Comparison of ENCODE assay signal across 1 cellular context in the genomic region with DNA sequence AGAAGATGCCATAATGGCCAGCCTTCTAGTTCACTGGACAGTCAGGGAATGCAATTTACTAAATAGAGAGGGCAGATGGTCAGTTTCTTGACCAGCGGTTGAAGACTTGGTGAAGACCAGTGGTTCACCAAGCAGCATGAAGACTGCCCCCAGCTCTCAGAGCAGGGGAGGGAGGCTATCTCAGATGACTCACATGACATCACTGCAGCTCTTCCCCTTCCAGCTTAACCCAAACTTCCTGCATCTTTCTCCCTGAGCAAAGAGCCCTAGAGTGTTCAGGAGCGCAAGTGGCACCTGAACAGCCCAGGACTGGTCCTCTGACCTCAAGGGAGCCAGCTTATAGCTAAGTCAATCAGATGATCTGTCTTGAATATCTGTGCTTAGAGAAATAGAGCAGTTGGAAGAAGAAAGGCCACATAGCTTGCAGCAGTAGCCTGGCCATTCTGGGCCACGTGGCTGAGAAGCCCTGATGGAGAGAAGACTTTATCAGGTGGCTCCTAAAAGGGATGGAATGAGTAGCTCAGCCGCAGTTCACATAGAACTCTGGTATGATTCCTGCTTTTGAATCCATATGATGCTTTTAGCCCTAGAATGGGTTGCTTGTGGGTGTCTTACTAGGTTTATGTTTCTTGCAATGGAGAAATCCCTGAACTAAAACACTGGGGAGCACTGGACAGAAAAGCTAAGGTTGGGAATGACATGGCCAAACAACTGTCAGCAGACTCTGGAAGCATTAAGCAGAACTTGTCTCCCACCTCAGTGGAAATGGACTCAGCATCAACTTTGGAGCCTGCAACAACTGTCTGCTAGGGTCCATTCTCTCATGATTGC.
TF ChIP-seq lines count a peak whose summit lies in the region.

No MANE protein-coding gene starts in this region.

TF ChIP-seq in K562, 482 proteins besides CTCF, POLR2A, EP300 and RAD21 (continued from another document and continues in another):
- TF ChIP-seq, protein P1, sequence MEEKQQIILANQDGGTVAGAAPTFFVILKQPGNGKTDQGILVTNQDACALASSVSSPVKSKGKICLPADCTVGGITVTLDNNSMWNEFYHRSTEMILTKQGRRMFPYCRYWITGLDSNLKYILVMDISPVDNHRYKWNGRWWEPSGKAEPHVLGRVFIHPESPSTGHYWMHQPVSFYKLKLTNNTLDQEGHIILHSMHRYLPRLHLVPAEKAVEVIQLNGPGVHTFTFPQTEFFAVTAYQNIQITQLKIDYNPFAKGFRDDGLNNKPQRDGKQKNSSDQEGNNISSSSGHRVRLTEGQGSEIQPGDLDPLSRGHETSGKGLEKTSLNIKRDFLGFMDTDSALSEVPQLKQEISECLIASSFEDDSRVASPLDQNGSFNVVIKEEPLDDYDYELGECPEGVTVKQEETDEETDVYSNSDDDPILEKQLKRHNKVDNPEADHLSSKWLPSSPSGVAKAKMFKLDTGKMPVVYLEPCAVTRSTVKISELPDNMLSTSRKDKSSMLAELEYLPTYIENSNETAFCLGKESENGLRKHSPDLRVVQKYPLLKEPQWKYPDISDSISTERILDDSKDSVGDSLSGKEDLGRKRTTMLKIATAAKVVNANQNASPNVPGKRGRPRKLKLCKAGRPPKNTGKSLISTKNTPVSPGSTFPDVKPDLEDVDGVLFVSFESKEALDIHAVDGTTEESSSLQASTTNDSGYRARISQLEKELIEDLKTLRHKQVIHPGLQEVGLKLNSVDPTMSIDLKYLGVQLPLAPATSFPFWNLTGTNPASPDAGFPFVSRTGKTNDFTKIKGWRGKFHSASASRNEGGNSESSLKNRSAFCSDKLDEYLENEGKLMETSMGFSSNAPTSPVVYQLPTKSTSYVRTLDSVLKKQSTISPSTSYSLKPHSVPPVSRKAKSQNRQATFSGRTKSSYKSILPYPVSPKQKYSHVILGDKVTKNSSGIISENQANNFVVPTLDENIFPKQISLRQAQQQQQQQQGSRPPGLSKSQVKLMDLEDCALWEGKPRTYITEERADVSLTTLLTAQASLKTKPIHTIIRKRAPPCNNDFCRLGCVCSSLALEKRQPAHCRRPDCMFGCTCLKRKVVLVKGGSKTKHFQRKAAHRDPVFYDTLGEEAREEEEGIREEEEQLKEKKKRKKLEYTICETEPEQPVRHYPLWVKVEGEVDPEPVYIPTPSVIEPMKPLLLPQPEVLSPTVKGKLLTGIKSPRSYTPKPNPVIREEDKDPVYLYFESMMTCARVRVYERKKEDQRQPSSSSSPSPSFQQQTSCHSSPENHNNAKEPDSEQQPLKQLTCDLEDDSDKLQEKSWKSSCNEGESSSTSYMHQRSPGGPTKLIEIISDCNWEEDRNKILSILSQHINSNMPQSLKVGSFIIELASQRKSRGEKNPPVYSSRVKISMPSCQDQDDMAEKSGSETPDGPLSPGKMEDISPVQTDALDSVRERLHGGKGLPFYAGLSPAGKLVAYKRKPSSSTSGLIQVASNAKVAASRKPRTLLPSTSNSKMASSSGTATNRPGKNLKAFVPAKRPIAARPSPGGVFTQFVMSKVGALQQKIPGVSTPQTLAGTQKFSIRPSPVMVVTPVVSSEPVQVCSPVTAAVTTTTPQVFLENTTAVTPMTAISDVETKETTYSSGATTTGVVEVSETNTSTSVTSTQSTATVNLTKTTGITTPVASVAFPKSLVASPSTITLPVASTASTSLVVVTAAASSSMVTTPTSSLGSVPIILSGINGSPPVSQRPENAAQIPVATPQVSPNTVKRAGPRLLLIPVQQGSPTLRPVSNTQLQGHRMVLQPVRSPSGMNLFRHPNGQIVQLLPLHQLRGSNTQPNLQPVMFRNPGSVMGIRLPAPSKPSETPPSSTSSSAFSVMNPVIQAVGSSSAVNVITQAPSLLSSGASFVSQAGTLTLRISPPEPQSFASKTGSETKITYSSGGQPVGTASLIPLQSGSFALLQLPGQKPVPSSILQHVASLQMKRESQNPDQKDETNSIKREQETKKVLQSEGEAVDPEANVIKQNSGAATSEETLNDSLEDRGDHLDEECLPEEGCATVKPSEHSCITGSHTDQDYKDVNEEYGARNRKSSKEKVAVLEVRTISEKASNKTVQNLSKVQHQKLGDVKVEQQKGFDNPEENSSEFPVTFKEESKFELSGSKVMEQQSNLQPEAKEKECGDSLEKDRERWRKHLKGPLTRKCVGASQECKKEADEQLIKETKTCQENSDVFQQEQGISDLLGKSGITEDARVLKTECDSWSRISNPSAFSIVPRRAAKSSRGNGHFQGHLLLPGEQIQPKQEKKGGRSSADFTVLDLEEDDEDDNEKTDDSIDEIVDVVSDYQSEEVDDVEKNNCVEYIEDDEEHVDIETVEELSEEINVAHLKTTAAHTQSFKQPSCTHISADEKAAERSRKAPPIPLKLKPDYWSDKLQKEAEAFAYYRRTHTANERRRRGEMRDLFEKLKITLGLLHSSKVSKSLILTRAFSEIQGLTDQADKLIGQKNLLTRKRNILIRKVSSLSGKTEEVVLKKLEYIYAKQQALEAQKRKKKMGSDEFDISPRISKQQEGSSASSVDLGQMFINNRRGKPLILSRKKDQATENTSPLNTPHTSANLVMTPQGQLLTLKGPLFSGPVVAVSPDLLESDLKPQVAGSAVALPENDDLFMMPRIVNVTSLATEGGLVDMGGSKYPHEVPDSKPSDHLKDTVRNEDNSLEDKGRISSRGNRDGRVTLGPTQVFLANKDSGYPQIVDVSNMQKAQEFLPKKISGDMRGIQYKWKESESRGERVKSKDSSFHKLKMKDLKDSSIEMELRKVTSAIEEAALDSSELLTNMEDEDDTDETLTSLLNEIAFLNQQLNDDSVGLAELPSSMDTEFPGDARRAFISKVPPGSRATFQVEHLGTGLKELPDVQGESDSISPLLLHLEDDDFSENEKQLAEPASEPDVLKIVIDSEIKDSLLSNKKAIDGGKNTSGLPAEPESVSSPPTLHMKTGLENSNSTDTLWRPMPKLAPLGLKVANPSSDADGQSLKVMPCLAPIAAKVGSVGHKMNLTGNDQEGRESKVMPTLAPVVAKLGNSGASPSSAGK (IDR thresholded peaks at IDR 0.05) = peak; percentile 57
- no peak for TF ChIP-seq ATF1 (CRISPR knock-in tag; IDR thresholded peaks at IDR 0.05)
- TF ChIP-seq ATF1 (tag; IDR thresholded peaks at IDR 0.05) = 0 out of 2 replicates have a peak, but pooled peaks have one; percentile 29
- TF ChIP-seq ELF4 (CRISPR knock-in tag; IDR thresholded peaks at IDR 0.05) = peak; percentile 13; the same call in 1 of the 2 replicates
- TF ChIP-seq FOXK2 (conservative IDR thresholded peaks at IDR 0.05 in 1 of 2, IDR thresholded peaks at IDR 0.05 in 1 of 2; ENCODE audit: low read depth in 2 of 2) = no peak
- 0 out of 2 replicates have a peak, but pooled peaks have one; percentile 40 for TF ChIP-seq ZNF589 (CRISPR knock-in tag; IDR thresholded peaks at IDR 0.05; ENCODE audit: low read depth)
- 0 out of 4 replicates have a peak, but pooled peaks of 1 of the 2 experiments have one; percentile 14 for TF ChIP-seq RCOR1 (IDR thresholded peaks at IDR 0.05; ENCODE audit: borderline replicate concordance in 1 of 2, low read depth in 2 of 2, low read length in 2 of 2)
- TF ChIP-seq STAT5B (CRISPR knock-in tag; IDR thresholded peaks at IDR 0.05) = no peak
- peak; percentile 84 for TF ChIP-seq FOSL1 (tag; conservative IDR thresholded peaks at IDR 0.05)
- TF ChIP-seq RBFOX2 (IDR thresholded peaks at IDR 0.05; ENCODE audit: low read depth, low read length) = no peak
- no peak for TF ChIP-seq ARID3B (CRISPR knock-in tag; IDR thresholded peaks at IDR 0.05; ENCODE audit: borderline replicate concordance)
- TF ChIP-seq ZNF24 (IDR thresholded peaks at IDR 0.05) = no peak
- no peak for TF ChIP-seq TCF3 (CRISPR knock-in tag; IDR thresholded peaks at IDR 0.05)
- TF ChIP-seq ELF1 (tag; IDR thresholded peaks at IDR 0.05) = no peak
- TF ChIP-seq, protein P2, sequence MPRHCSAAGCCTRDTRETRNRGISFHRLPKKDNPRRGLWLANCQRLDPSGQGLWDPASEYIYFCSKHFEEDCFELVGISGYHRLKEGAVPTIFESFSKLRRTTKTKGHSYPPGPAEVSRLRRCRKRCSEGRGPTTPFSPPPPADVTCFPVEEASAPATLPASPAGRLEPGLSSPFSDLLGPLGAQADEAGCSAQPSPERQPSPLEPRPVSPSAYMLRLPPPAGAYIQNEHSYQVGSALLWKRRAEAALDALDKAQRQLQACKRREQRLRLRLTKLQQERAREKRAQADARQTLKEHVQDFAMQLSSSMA (CRISPR knock-in tag; IDR thresholded peaks at IDR 0.05) = no peak
- no peak for TF ChIP-seq CREB1 (IDR thresholded peaks at IDR 0.05)
- TF ChIP-seq CREB1 (CRISPR knock-in tag; IDR thresholded peaks at IDR 0.05) = no peak
- peak in 1 of 2 experiments; percentile 37; a peak in 1 of 4 replicates for TF ChIP-seq MNT (conservative IDR thresholded peaks at IDR 0.05)
- TF ChIP-seq ZNF707 (CRISPR knock-in tag; conservative IDR thresholded peaks at IDR 0.05) = no peak
- no peak for TF ChIP-seq CBFA2T3 (IDR thresholded peaks at IDR 0.05)
- TF ChIP-seq MEIS2 (IDR thresholded peaks at IDR 0.05; ENCODE audit: partially characterized antibody) = no peak
- TF ChIP-seq FOXO4 (CRISPR knock-in tag; IDR thresholded peaks at IDR 0.05) = no peak
- no peak for TF ChIP-seq ZNF444 (CRISPR knock-in tag; IDR thresholded peaks at IDR 0.05)
- TF ChIP-seq, protein P3, sequence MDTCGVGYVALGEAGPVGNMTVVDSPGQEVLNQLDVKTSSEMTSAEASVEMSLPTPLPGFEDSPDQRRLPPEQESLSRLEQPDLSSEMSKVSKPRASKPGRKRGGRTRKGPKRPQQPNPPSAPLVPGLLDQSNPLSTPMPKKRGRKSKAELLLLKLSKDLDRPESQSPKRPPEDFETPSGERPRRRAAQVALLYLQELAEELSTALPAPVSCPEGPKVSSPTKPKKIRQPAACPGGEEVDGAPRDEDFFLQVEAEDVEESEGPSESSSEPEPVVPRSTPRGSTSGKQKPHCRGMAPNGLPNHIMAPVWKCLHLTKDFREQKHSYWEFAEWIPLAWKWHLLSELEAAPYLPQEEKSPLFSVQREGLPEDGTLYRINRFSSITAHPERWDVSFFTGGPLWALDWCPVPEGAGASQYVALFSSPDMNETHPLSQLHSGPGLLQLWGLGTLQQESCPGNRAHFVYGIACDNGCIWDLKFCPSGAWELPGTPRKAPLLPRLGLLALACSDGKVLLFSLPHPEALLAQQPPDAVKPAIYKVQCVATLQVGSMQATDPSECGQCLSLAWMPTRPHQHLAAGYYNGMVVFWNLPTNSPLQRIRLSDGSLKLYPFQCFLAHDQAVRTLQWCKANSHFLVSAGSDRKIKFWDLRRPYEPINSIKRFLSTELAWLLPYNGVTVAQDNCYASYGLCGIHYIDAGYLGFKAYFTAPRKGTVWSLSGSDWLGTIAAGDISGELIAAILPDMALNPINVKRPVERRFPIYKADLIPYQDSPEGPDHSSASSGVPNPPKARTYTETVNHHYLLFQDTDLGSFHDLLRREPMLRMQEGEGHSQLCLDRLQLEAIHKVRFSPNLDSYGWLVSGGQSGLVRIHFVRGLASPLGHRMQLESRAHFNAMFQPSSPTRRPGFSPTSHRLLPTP (IDR thresholded peaks at IDR 0.05; ENCODE audit: borderline replicate concordance, extremely low read depth, insufficient read length) = no peak
- TF ChIP-seq HDAC1 (IDR thresholded peaks at IDR 0.05) = no peak
- no peak for TF ChIP-seq ZNF785 (CRISPR knock-in tag; IDR thresholded peaks at IDR 0.05)
- peak; percentile 60 for TF ChIP-seq CTBP1 (IDR thresholded peaks at IDR 0.05; ENCODE audit: borderline replicate concordance)
- 0 out of 2 replicates have a peak, but pooled peaks have one; percentile 11 for TF ChIP-seq CXXC5 (CRISPR knock-in tag; IDR thresholded peaks at IDR 0.05)
- no peak for TF ChIP-seq ZNF324 (CRISPR knock-in tag; IDR thresholded peaks at IDR 0.05)
- TF ChIP-seq, protein P4, sequence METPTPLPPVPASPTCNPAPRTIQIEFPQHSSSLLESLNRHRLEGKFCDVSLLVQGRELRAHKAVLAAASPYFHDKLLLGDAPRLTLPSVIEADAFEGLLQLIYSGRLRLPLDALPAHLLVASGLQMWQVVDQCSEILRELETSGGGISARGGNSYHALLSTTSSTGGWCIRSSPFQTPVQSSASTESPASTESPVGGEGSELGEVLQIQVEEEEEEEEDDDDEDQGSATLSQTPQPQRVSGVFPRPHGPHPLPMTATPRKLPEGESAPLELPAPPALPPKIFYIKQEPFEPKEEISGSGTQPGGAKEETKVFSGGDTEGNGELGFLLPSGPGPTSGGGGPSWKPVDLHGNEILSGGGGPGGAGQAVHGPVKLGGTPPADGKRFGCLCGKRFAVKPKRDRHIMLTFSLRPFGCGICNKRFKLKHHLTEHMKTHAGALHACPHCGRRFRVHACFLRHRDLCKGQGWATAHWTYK (CRISPR knock-in tag; IDR thresholded peaks at IDR 0.05) = no peak
- TF ChIP-seq CHD4 (IDR thresholded peaks at IDR 0.05; ENCODE audit: insufficient read depth, insufficient replicate concordance, low read depth, low read length, poor library complexity, severe bottlenecking) = no peak
- TF ChIP-seq ZNF431 (CRISPR knock-in tag; IDR thresholded peaks at IDR 0.05) = no peak
